Comparison of ENCODE assay signal across 18 cellular contexts in the genomic region with DNA sequence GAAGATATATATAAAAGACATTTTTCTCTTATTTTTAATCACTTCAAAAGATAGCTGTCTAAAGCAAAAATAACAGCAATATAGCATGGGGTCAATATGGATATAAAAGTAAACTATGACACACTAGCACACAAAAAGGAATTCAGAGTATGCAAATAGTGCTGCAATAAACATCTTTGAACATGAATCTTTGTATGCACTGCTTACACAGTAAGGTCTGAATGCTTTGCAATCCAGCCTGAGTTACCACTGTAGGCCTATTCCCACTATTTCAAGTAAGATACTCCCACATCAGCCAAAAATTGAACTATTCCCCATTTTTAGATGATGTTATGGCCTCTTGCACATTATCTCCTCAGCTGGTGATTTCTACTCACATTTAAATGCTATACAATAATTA. TPM values are rescaled to one million over a fixed set of nuclear protein-coding genes. Genes with fewer than 3 reads are reported as not detected.
DNase-seq lines count a peak whose midpoint lies in the region; ATAC-seq, FAIRE-seq and TF ChIP-seq lines count a peak whose summit lies in the region.
"Had no signal": no experiment of that assay in that cellular context is flagged by ENCODE, and none has a peak within 500 bp of the region (broad histone marks: within the 10 kb centered on the region; RNA-seq: fewer than 3 reads in every experiment).

No MANE protein-coding gene starts in this region.

- FAIRE-seq in HepG2 (lab: Jason Lieb, UNC), result no peak
- FAIRE-seq: GM18507 had no signal

- in situ Hi-C loops in HepG2 (cut with HindIII; ENCODE audit: extremely low pct_ligation_motif_present, low pct_unique_long_range_greater_than_20kb), result no loop called here

- H2AFZ ChIP-seq in HepG2 (ENCODE audit: low read length), result no peak overlapping the region
- H2AFZ ChIP-seq: GM23338 had no signal

- peaks cover 20 to 30% of the 10 kb centered on the region in 2 donors for H3K36me3 Mint-ChIP-seq in activated naive CD4-positive, alpha-beta T cell treated with anti-CD3 and anti-CD28 coated beads, Interleukin-2, amount 50 U/mL, for 72 hours

- no peaks in the 10 kb centered on the region for H3K9me3 ChIP-seq in HepG2 (ENCODE audit: low read length)
- H3K9me3 ChIP-seq in right lobe of liver, result no peaks in the 10 kb centered on the region
- H3K9me3 ChIP-seq in adipocyte (ENCODE audit: control insufficient read depth, low read length), result no peaks in the 10 kb centered on the region
- H3K9me3 ChIP-seq: Peyer's patch had no signal

- H3K4me2 ChIP-seq in HepG2 (ENCODE audit: low read depth, low read length), result no peak overlapping the region
- H3K4me2 ChIP-seq: GM23338 had no signal

- H3K36me3 ChIP-seq in HepG2 (replicated peaks in 1 of 2; ENCODE audit: control insufficient read depth in 1 of 2, insufficient read depth in 2 of 2, low read length in 2 of 2) (peaks cover 21 to 70% of the 10 kb centered on the region in 2 experiments), right lobe of liver (peaks cover 0 to 76% (median 14%) of the 10 kb centered on the region in 4 donors), adipocyte (ENCODE audit: control insufficient read depth, insufficient read depth, low read length, severe bottlenecking) (peaks cover 67% of the 10 kb centered on the region)

- no peak overlapping the region for H3K27ac Mint-ChIP-seq in activated naive CD4-positive, alpha-beta T cell treated with anti-CD3 and anti-CD28 coated beads, Interleukin-2, amount 50 U/mL, for 72 hours
- H3K27ac Mint-ChIP-seq: CD4-positive, alpha-beta T cell; GM23338 had no signal

- H3K4me1 ChIP-seq in HepG2 (ENCODE audit: insufficient read depth, low read length), result peaks cover 5% of the 10 kb centered on the region
- H3K4me1 ChIP-seq in right lobe of liver, result peaks cover 0 to 4% (median 1%) of the 10 kb centered on the region in 4 donors
- H3K4me1 ChIP-seq in adipocyte (ENCODE audit: control insufficient read depth, insufficient read depth, low read length), result peaks cover 26% of the 10 kb centered on the region
- H3K4me1 ChIP-seq: Peyer's patch had no signal

- H3K79me2 ChIP-seq in HepG2 (ENCODE audit: insufficient read depth, low read length), result no peaks in the 10 kb centered on the region

- H3K4me3 ChIP-seq in HepG2 (replicated peaks in 1 of 3; ENCODE audit: insufficient read depth in 1 of 3, low read depth in 2 of 3, low read length in 3 of 3) (no peak overlapping the region), right lobe of liver (no peak overlapping the region), adipocyte (ENCODE audit: low read length) (peak overlapping the region; percentile 10), fibroblast of villous mesenchyme (ENCODE audit: low read depth, low read length) (no peak overlapping the region)
- H3K4me3 ChIP-seq: GM23338, Peyer's patch had no signal

- TF ChIP-seq CTCF in HepG2 (CRISPR knock-in tag; IDR thresholded peaks at IDR 0.05), result no peak
- TF ChIP-seq CTCF in right lobe of liver (IDR thresholded peaks at IDR 0.05), result no peak
- no peak for TF ChIP-seq CTCF in fibroblast of villous mesenchyme (IDR thresholded peaks at IDR 0.05; ENCODE audit: insufficient read depth, low read depth, low read length)

- BruUV-seq in HepG2 (replicated peaks; lab: Mats Ljungman, UMichigan), result no TSS peak

- peaks cover 6 to 8% of the 10 kb centered on the region in 2 donors for H3K9me3 Mint-ChIP-seq in activated naive CD4-positive, alpha-beta T cell treated with anti-CD3 and anti-CD28 coated beads, Interleukin-2, amount 50 U/mL, for 72 hours
- H3K9me3 Mint-ChIP-seq: GM23338 had no signal

- no peak for TF ChIP-seq RAD21 in HepG2 (CRISPR knock-in tag; IDR thresholded peaks at IDR 0.05)

- ATAC-seq in HepG2 (peak; percentile 78), right lobe of liver (no peak), GM21423 (IDR thresholded peaks at IDR 0.05; ENCODE audit: unreplicated experiment) (no peak)
- ATAC-seq in activated naive CD4-positive, alpha-beta T cell treated with anti-CD3 and anti-CD28 coated beads, Interleukin-2, amount 50 U/mL, for 72 hours, result no peak
- ATAC-seq: GM23338, Right ventricle myocardium inferior had no signal

- POLR2A ChIA-PET in HepG2 (lab: Yijun Ruan, JAX), result no interaction called here

- CTCF ChIA-PET in HepG2 (lab: Yijun Ruan, JAX; ENCODE audit: low intra/inter-chr PET ratio, low total read pairs), result no interaction called here

- H3K9ac ChIP-seq in HepG2 (ENCODE audit: insufficient read depth, low read depth, low read length) (no peak overlapping the region), adipocyte (ENCODE audit: low read length) (peak overlapping the region; percentile 50)

- DNase-seq in HepG2 (ENCODE audit: low spot score) (peak; percentile 43), right lobe of liver (no peak), adipocyte (ENCODE audit: low read depth) (peak; percentile 63), fibroblast of villous mesenchyme (ENCODE audit: low read depth) (peak; percentile 38), NCI-H1930 (lab: John Stamatoyannopoulos, UW) (no peak), nucleus accumbens (lab: John Stamatoyannopoulos, UW) (no peak)
- no peak for DNase-seq in activated naive CD4-positive, alpha-beta T cell treated with anti-CD3 and anti-CD28 coated beads, Interleukin-2, amount 50 U/mL, for 72 hours (ENCODE audit: low spot score in 2 of 2)
- DNase-seq: CD4-positive, alpha-beta T cell; DMS53; KBM-7; NCI-H1417 treated with DMSO at 0.1 percent for 48 hours; NCI-H2029 treated with DMSO at 0.1 percent for 48 hours; NCI-H510A; Peyer's patch had no signal

- no peak for TF ChIP-seq EP300 in HepG2 (IDR thresholded peaks at IDR 0.05; ENCODE audit: low read depth in 2 of 2, low read length in 2 of 2)
- no peak for TF ChIP-seq EP300 in HepG2 (CRISPR knock-in tag; IDR thresholded peaks at IDR 0.05; ENCODE audit: borderline replicate concordance)

- H3K27me3 ChIP-seq in HepG2 (ENCODE audit: control insufficient read depth in 1 of 2, insufficient read depth in 2 of 2, low read length in 2 of 2) (no peaks in the 10 kb centered on the region), right lobe of liver (no peaks in the 10 kb centered on the region), adipocyte (replicated peaks; ENCODE audit: control insufficient read depth, insufficient read depth, low read length) (no peaks in the 10 kb centered on the region)
- H3K27me3 ChIP-seq: Peyer's patch had no signal

- no peak overlapping the region for H3K27ac ChIP-seq in HepG2 (ENCODE audit: extremely low read length, insufficient read depth, low read length)
- no peak overlapping the region for H3K27ac ChIP-seq in right lobe of liver
- H3K27ac ChIP-seq: Peyer's patch had no signal

- H4K20me1 ChIP-seq in HepG2 (ENCODE audit: insufficient read depth, low read length), result no peaks in the 10 kb centered on the region

- intact Hi-C loops in HepG2 (cut with micrococcal nuclease; ENCODE audit: unreplicated experiment), result loop anchor here (5.0 kb wide), 1 partner anchor 124 kb away; no protein-coding TSS in a partner anchor
- intact Hi-C loops in right lobe of liver (cut with DNase I), result no loop called here

- TF ChIP-seq POLR2A in HepG2 (IDR thresholded peaks at IDR 0.05; ENCODE audit: insufficient read depth in 1 of 2, low read depth in 2 of 2, low read length in 2 of 2) (no peak), right lobe of liver (IDR thresholded peaks at IDR 0.05) (no peak)

TF ChIP-seq in HepG2, 621 proteins besides CTCF, POLR2A, EP300 and RAD21:
- TF ChIP-seq ZNF557 (CRISPR knock-in tag; IDR thresholded peaks at IDR 0.05) (no peak), NKX3-1 (CRISPR knock-in tag; IDR thresholded peaks at IDR 0.05) (no peak), ZNF274 (CRISPR knock-in tag; IDR thresholded peaks at IDR 0.05) (no peak), ZNF883 (CRISPR knock-in tag; IDR thresholded peaks at IDR 0.05; ENCODE audit: not compliant biosample characterization) (no peak), HOXA3 (CRISPR knock-in tag; IDR thresholded peaks at IDR 0.05) (no peak), TOE1 (CRISPR knock-in tag; IDR thresholded peaks at IDR 0.05) (no peak), SATB2 (CRISPR knock-in tag; IDR thresholded peaks at IDR 0.05) (no peak), ZNF709 (CRISPR knock-in tag; IDR thresholded peaks at IDR 0.05) (no peak), CC2D1A (CRISPR knock-in tag; IDR thresholded peaks at IDR 0.05) (no peak), ZC3H13 (CRISPR knock-in tag; IDR thresholded peaks at IDR 0.05) (no peak)
- TF ChIP-seq, protein P1, sequence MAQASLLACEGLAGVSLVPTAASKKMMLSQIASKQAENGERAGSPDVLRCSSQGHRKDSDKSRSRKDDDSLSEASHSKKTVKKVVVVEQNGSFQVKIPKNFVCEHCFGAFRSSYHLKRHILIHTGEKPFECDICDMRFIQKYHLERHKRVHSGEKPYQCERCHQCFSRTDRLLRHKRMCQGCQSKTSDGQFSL (CRISPR knock-in tag; IDR thresholded peaks at IDR 0.05), result no peak
TF ChIP-seq in HepG2: peak in this region for 0.

RNA-seq across cellular contexts. Expression of a gene that starts 27.4 kb away (rescaled TPM):
- 43.3 and 49.7 TPM in 2 replicates for total RNA-seq in HepG2 (2016; rRNA removed; fragmentation: Illumina TruSeq; extraction: Trizol)
- total RNA-seq in HepG2 (2016; cell fraction: cytosol; rRNA removed; fragmentation: Illumina TruSeq; extraction: Trizol; ENCODE audit: low read depth), result 14.8 and 17.3 TPM in 2 replicates
- total RNA-seq in HepG2 (2016; cell fraction: insoluble cytoplasmic fraction; rRNA removed; fragmentation: Illumina TruSeq; extraction: Trizol), result 46.8 and 50.6 TPM in 2 replicates
- total RNA-seq in HepG2 (2016; cell fraction: membrane; rRNA removed; fragmentation: Illumina TruSeq; extraction: Trizol), result 17.0 and 21.7 TPM in 2 replicates
- 59.2 and 72.7 TPM in 2 replicates for total RNA-seq in HepG2 (2016; cell fraction: nucleus; rRNA removed; fragmentation: Illumina TruSeq; extraction: Trizol)
- 64.6 and 70.5 TPM in 2 replicates for polyA plus RNA-seq in HepG2 (2011; rRNA removed)
- 46.5 and 46.6 TPM in 2 replicates for polyA plus RNA-seq in HepG2 (2011; cell fraction: cytosol; rRNA removed)
- polyA plus RNA-seq in HepG2 (2011; cell fraction: nucleus; rRNA removed), result 198 and 200 TPM in 2 replicates
- polyA plus RNA-seq in HepG2 (2012), result 43.8 and 45.9 TPM in 2 replicates
- polyA plus RNA-seq in HepG2 (2016; cell fraction: cytosol; fragmentation: Illumina TruSeq; extraction: Trizol; ENCODE audit: low read depth), result 3.3 and 3.5 TPM in 2 replicates
- polyA plus RNA-seq in HepG2 (2016; cell fraction: insoluble cytoplasmic fraction; fragmentation: Illumina TruSeq; extraction: Trizol; ENCODE audit: low read depth), result 47.6 and 51.3 TPM in 2 replicates
- 8.6 and 9.9 TPM in 2 replicates for polyA plus RNA-seq in HepG2 (2016; cell fraction: membrane; fragmentation: Illumina TruSeq; extraction: Trizol; ENCODE audit: low read depth)
- 136 and 153 TPM in 2 replicates for polyA plus RNA-seq in HepG2 (2016; cell fraction: nucleus; fragmentation: Illumina TruSeq; extraction: Trizol; ENCODE audit: insufficient read depth, low read depth)
- polyA minus RNA-seq in HepG2 (2011; rRNA and poly(A)+ RNA removed; ENCODE audit: low replicate concordance), result 66.1 and 73.9 TPM in 2 replicates
- polyA minus RNA-seq in HepG2 (2011; cell fraction: cytosol; rRNA and poly(A)+ RNA removed), result 20.4 and 24.3 TPM in 2 replicates
- polyA minus RNA-seq in HepG2 (2011; cell fraction: nucleus; rRNA and poly(A)+ RNA removed), result 106 and 124 TPM in 2 replicates
- total RNA-seq in right lobe of liver, result 10 to 100 TPM; 13.5 to 17.3 (median 16.0) TPM
- total RNA-seq in fibroblast of villous mesenchyme, result 43.8 and 47.1 TPM in 2 replicates
- total RNA-seq in activated naive CD4-positive, alpha-beta T cell treated with anti-CD3 and anti-CD28 coated beads, Interleukin-2, amount 50 U/mL, for 72 hours, result 10 to 100 TPM; 51.8 to 54.8 TPM

Comparison
In these comparisons a context has a peak if more than half of its experiments do, and no peak if none do; other contexts are left out.
1. DNase-seq: peak in HepG2 (single experiment), adipocyte (single experiment) and fibroblast of villous mesenchyme (single experiment); none in right lobe of liver (0 of 3), NCI-H1930 (0 of 2), nucleus accumbens (0 of 56) and activated naive CD4-positive, alpha-beta T cell treated with anti-CD3 and anti-CD28 coated beads, Interleukin-2, amount 50 U/mL, for 72 hours (0 of 2).